ENCODE assay signal across 8 cellular contexts in genomic region chr6:33590531-33591198, GRCh38. TPM values are rescaled to one million over a fixed set of nuclear protein-coding genes. Genes with fewer than 3 reads are reported as not detected.
DNase-seq lines count a peak whose midpoint lies in the region; ATAC-seq and TF ChIP-seq lines count a peak whose summit lies in the region.

No MANE protein-coding gene starts in this region.

- no peaks in the 10 kb centered on the region for H3K27me3 ChIP-seq in SJSA1 (replicated peaks)
- H3K27me3 ChIP-seq in cardiac muscle cell, result peaks cover 7% of the 10 kb centered on the region

- H3K9me3 ChIP-seq in SJSA1 (replicated peaks), result no peaks in the 10 kb centered on the region
- no peaks in the 10 kb centered on the region for H3K9me3 ChIP-seq in cardiac muscle cell (ENCODE audit: low read depth)

- H3K27ac ChIP-seq in SJSA1 (peak overlapping the region; percentile 59), cardiac muscle cell (peak overlapping the region; percentile 34)

- ATAC-seq in sciatic nerve, result peak; percentile 79
- ATAC-seq in HG03442 (IDR thresholded peaks at IDR 0.05; ENCODE audit: unreplicated experiment), result no peak
- ATAC-seq in GM18520 (IDR thresholded peaks at IDR 0.05; ENCODE audit: unreplicated experiment), result no peak

- DNase-seq in ELR (ENCODE audit: low read depth) (peak; percentile 61), SJSA1 (ENCODE audit: low read depth in 1 of 2, low spot score in 2 of 2) (peak in 1 of 2 experiments; percentile 41), cardiac muscle cell (ENCODE audit: low read depth in 1 of 2, low spot score in 1 of 2) (no peak), sciatic nerve (ENCODE audit: low spot score) (peak; percentile 62), Ammon's horn (ENCODE audit: low spot score) (no peak), dedifferentiated amniotic fluid mesenchymal stem cell (ENCODE audit: extremely low spot score) (no peak)

- no peaks in the 10 kb centered on the region for H3K36me3 ChIP-seq in SJSA1
- no peaks in the 10 kb centered on the region for H3K36me3 ChIP-seq in cardiac muscle cell

- intact Hi-C loops in sciatic nerve (cut with DNase I), result no loop called here

- H3K4me1 ChIP-seq in SJSA1 (replicated peaks), result peaks cover 25% of the 10 kb centered on the region
- H3K4me1 ChIP-seq in cardiac muscle cell (ENCODE audit: low read depth), result peaks cover 10% of the 10 kb centered on the region

- no peak for TF ChIP-seq CTCF in cardiac muscle cell (IDR thresholded peaks at IDR 0.05; ENCODE audit: low read depth, low read length)

- H3K4me3 ChIP-seq in SJSA1 (no peak overlapping the region), cardiac muscle cell (no peak overlapping the region)

RNA-seq across cellular contexts. Expression of gene BAK1, which starts 10.6 kb away (rescaled TPM):
- 14.3 and 23.3 TPM in 2 replicates for total RNA-seq in SJSA1 (2014; rRNA removed; shearing (Covaris generic))
- 39.0 and 60.8 TPM in 2 replicates for total RNA-seq in cardiac muscle cell
- polyA plus RNA-seq in cardiac muscle cell, result 56.1 and 85.3 TPM in 2 replicates
- total RNA-seq in sciatic nerve, result 10.7 TPM

RNA-seq across cellular contexts. Expression of gene ITPR3, which starts 30.5 kb away (rescaled TPM):
- 9.0 and 11.4 TPM in 2 replicates for total RNA-seq in SJSA1 (2014; rRNA removed; shearing (Covaris generic))
- 0.35 and 1.1 TPM in 2 replicates for total RNA-seq in cardiac muscle cell
- 0.13 and 0.92 TPM in 2 replicates for polyA plus RNA-seq in cardiac muscle cell
- 88.6 TPM for total RNA-seq in sciatic nerve

Comparison
In these comparisons a context has a peak if more than half of its experiments do, and no peak if none do; other contexts are left out.
1. DNase-seq: peak in ELR (single experiment) and sciatic nerve (single experiment); none in cardiac muscle cell (0 of 2), Ammon's horn (single experiment) and dedifferentiated amniotic fluid mesenchymal stem cell (single experiment).